In genomic region chrX:124211312-124211942, GRCh38 we compare ENCODE assay signal across 7 cellular contexts.
A peak's percentile ranks its signal among the peaks of the same experiment; 100 is the strongest.
DNase-seq lines count a peak whose midpoint lies in the region; ATAC-seq and TF ChIP-seq lines count a peak whose summit lies in the region.

No MANE protein-coding gene starts in this region.

- peaks cover 2% of the 10 kb centered on the region for H3K9me3 ChIP-seq in mesenchymal stem cell (ENCODE audit: control insufficient read depth, low read length)

- no peaks in the 10 kb centered on the region for H3K4me1 ChIP-seq in mesenchymal stem cell (ENCODE audit: control insufficient read depth, insufficient read depth, low read depth, low read length)

- H3K4ac ChIP-seq in mesenchymal stem cell (ENCODE audit: low read depth in 1 of 2, low read length in 2 of 2), result no peak overlapping the region

- H3K9ac ChIP-seq in mesenchymal stem cell (ENCODE audit: low read length), result no peak overlapping the region

- H3K23ac ChIP-seq in mesenchymal stem cell (ENCODE audit: low read length in 2 of 2), result no peak overlapping the region

- DNase-seq in G401 (ENCODE audit: low spot score) (peak; percentile 13), NCI-H69 (lab: John Stamatoyannopoulos, UW) (peak; percentile 68), astrocyte of the cerebellum (ENCODE audit: low read depth) (no peak), mesenchymal stem cell (peak; percentile 22), cortex of kidney (lab: John Stamatoyannopoulos, UW) (no peak)

- no peak overlapping the region for H2AFZ ChIP-seq in mesenchymal stem cell (ENCODE audit: low read depth, low read length)

- no peak overlapping the region for H2AK5ac ChIP-seq in mesenchymal stem cell (ENCODE audit: low read length, severe bottlenecking)

- H3K36me3 ChIP-seq in mesenchymal stem cell (ENCODE audit: control insufficient read depth in 1 of 2, insufficient read depth in 2 of 2, low read depth in 1 of 2, low read length in 2 of 2), result no peaks in the 10 kb centered on the region

- H4K91ac ChIP-seq in mesenchymal stem cell (ENCODE audit: low read length), result no peak overlapping the region

- H2BK5ac ChIP-seq in mesenchymal stem cell (ENCODE audit: low read depth, low read length, poor library complexity, severe bottlenecking), result no peak overlapping the region

- TF ChIP-seq CTCF in astrocyte of the cerebellum (IDR thresholded peaks at IDR 0.05; ENCODE audit: low read depth, low read length, missing control alignments), result peak; percentile 63

- WGBS in mesenchymal stem cell, result no CpG with 5 or more reads among the region's 3 CpGs

- no peak overlapping the region for H3K4me2 ChIP-seq in mesenchymal stem cell (ENCODE audit: low read length, poor library complexity, severe bottlenecking)

- H3K18ac ChIP-seq in mesenchymal stem cell (ENCODE audit: low read depth in 1 of 2, low read length in 2 of 2), result no peak overlapping the region

- H2BK15ac ChIP-seq in mesenchymal stem cell (ENCODE audit: low read depth, poor library complexity, severe bottlenecking), result no peak overlapping the region

- H3K4me3 ChIP-seq in astrocyte of the cerebellum (ENCODE audit: low read depth, low read length), result no peak overlapping the region
- no peak overlapping the region for H3K4me3 ChIP-seq in mesenchymal stem cell (ENCODE audit: insufficient read depth in 1 of 2, low read depth in 1 of 2, low read length in 2 of 2)

- no peak overlapping the region for H4K8ac ChIP-seq in mesenchymal stem cell (ENCODE audit: low read length)

- in situ Hi-C loops in G401 (cut with HindIII; ENCODE audit: low sequenced_read_pairs) (no loop called here), astrocyte of the cerebellum (cut with HindIII; ENCODE audit: low sequenced_read_pairs) (no loop called here)

- H2BK120ac ChIP-seq in mesenchymal stem cell (ENCODE audit: low read depth, low read length), result no peak overlapping the region

- no peaks in the 10 kb centered on the region for H3K27me3 ChIP-seq in mesenchymal stem cell (ENCODE audit: control insufficient read depth in 1 of 2, insufficient read depth in 1 of 2, low read length in 2 of 2)

- H3K79me1 ChIP-seq in mesenchymal stem cell (replicated peaks; ENCODE audit: low read length, poor library complexity, severe bottlenecking), result no peaks in the 10 kb centered on the region

- H3K14ac ChIP-seq in mesenchymal stem cell (ENCODE audit: low read length in 2 of 2), result no peak overlapping the region

- ATAC-seq in GM19397 (IDR thresholded peaks at IDR 0.05; ENCODE audit: unreplicated experiment), result peak; percentile 82
- ATAC-seq in HG03442 (IDR thresholded peaks at IDR 0.05; ENCODE audit: unreplicated experiment), result peak; percentile 90

- H2BK12ac ChIP-seq in mesenchymal stem cell (ENCODE audit: low read length in 2 of 2), result no peak overlapping the region

- H3K27ac ChIP-seq in mesenchymal stem cell (ENCODE audit: low read length, poor library complexity, severe bottlenecking), result no peak overlapping the region

Comparison
In these comparisons a context has a peak if more than half of its experiments do, and no peak if none do; other contexts are left out.
1. DNase-seq: peak in G401 (single experiment), NCI-H69 (single experiment) and mesenchymal stem cell (single experiment); none in astrocyte of the cerebellum (single experiment) and cortex of kidney (single experiment).